ENCODE assay signal across 26 cellular contexts in genomic region chr12:111975161-111975931, GRCh38. TPM values are rescaled to one million over a fixed set of nuclear protein-coding genes. Genes with fewer than 3 reads are reported as not detected.
A peak's percentile ranks its signal among the peaks of the same experiment; 100 is the strongest.
DNase-seq lines count a peak whose midpoint lies in the region; ATAC-seq and TF ChIP-seq lines count a peak whose summit lies in the region.
"Had no signal": no experiment of that assay in that cellular context is flagged by ENCODE, and none has a peak within 500 bp of the region (broad histone marks: within the 10 kb centered on the region; RNA-seq: fewer than 3 reads in every experiment).

No MANE protein-coding gene starts in this region.

- no TSS peak for BruUV-seq in MCF 10A (replicated peaks; lab: Mats Ljungman, UMichigan)

- no peak for TF ChIP-seq POLR2A in breast epithelium (IDR thresholded peaks at IDR 0.05)

- H3K9me3 Mint-ChIP-seq in MCF 10A (ENCODE audit: unreplicated experiment) = no peaks in the 10 kb centered on the region
- H3K9me3 Mint-ChIP-seq in T-cell = no peaks in the 10 kb centered on the region

- no peaks in the 10 kb centered on the region for H4K20me1 ChIP-seq in fibroblast of lung (ENCODE audit: control insufficient read depth, extremely low read depth, insufficient read depth, low read length)
- H4K20me1 ChIP-seq in smooth muscle cell (ENCODE audit: low read depth) = no peaks in the 10 kb centered on the region

- CTCF ChIA-PET in MCF 10A (lab: Yijun Ruan, JAX) = interaction anchor here (0.6 to 0.7 kb wide), 3 partner anchors 18 to 163 kb away, joined by 3 to 4 read pairs (median 3); no protein-coding TSS in a partner anchor
- CTCF ChIA-PET in T-cell (lab: Charles Lee) = interaction anchor here in 1 of 2 donors (0.8 to 2.1 kb wide), 2 partner anchors 38 to 39 kb away, joined by 3 to 4 read pairs; partner anchors contain the start of gene TMEM116

- intact Hi-C loops in MCF 10A (cut with micrococcal nuclease) = no loop called here
- intact Hi-C loops in breast epithelium (cut with DNase I; ENCODE audit: low total_unique reads) = loop anchor here (10.0 kb wide), 1 partner anchor 1909 kb away; no protein-coding TSS in a partner anchor

- H3K27me3 Mint-ChIP-seq in MCF 10A (ENCODE audit: insufficient read depth, unreplicated experiment) (no peaks in the 10 kb centered on the region), T-cell (no peaks in the 10 kb centered on the region)
- H3K27me3 Mint-ChIP-seq: B cell had no signal

- no peak overlapping the region for H3K9ac ChIP-seq in fibroblast of lung (ENCODE audit: insufficient read depth, low read length)
- no peak overlapping the region for H3K9ac ChIP-seq in smooth muscle cell (ENCODE audit: low read depth)

- no peaks in the 10 kb centered on the region for H3K36me3 Mint-ChIP-seq in MCF 10A (ENCODE audit: insufficient read depth, unreplicated experiment)
- H3K36me3 Mint-ChIP-seq in T-cell = peaks cover 34% of the 10 kb centered on the region

- no peak overlapping the region for H3K27ac ChIP-seq in breast epithelium
- no peak overlapping the region for H3K27ac ChIP-seq in fibroblast of lung (ENCODE audit: insufficient read depth, low read length)
- no peak overlapping the region for H3K27ac ChIP-seq in smooth muscle cell (ENCODE audit: low read depth)
- H3K27ac ChIP-seq: psoas muscle, RWPE1, SK-N-MC had no signal

- H3K4me3 ChIP-seq in breast epithelium (no peak overlapping the region), fibroblast of lung (replicated peaks in 1 of 4; ENCODE audit: control extremely low read depth in 1 of 4, insufficient read depth in 1 of 4, low read depth in 3 of 4, low read length in 4 of 4) (no peak overlapping the region), smooth muscle cell (no peak overlapping the region)
- H3K4me3 ChIP-seq: HAP-1, psoas muscle, SK-N-MC, skin epidermis had no signal

- no peaks in the 10 kb centered on the region for H3K79me2 ChIP-seq in fibroblast of lung (ENCODE audit: control insufficient read depth, insufficient read depth, low read length)
- H3K79me2 ChIP-seq in smooth muscle cell (ENCODE audit: low read depth) = no peaks in the 10 kb centered on the region

- H3F3A ChIP-seq in smooth muscle cell (ENCODE audit: low read depth) = no peaks in the 10 kb centered on the region

- H3K27me3 ChIP-seq in breast epithelium (no peaks in the 10 kb centered on the region), fibroblast of lung (ENCODE audit: control insufficient read depth, insufficient read depth, low read length) (no peaks in the 10 kb centered on the region), smooth muscle cell (ENCODE audit: low read depth) (no peaks in the 10 kb centered on the region)

- H3K4me1 ChIP-seq in breast epithelium = no peaks in the 10 kb centered on the region
- H3K4me1 ChIP-seq in fibroblast of lung (ENCODE audit: control insufficient read depth, extremely low read depth, insufficient read depth, low read length) = no peaks in the 10 kb centered on the region
- H3K4me1 ChIP-seq in smooth muscle cell (ENCODE audit: low read depth) = no peaks in the 10 kb centered on the region
- H3K4me1 ChIP-seq: psoas muscle had no signal

- POLR2A ChIA-PET in MCF 10A (lab: Yijun Ruan, JAX) = interaction anchor here (0.6 to 2.3 kb wide), 3 partner anchors 10 to 38 kb away, joined by 3 to 10 read pairs (median 3); partner anchors contain the start of genes ERP29 and TMEM116
- POLR2A ChIA-PET in T-cell (lab: Charles Lee) = interaction anchor here in 1 of 2 donors (0.6 to 0.7 kb wide), 3 partner anchors 21 to 45 kb away, joined by 3 to 4 read pairs (median 3); no protein-coding TSS in a partner anchor

- H2AFZ ChIP-seq in fibroblast of lung (ENCODE audit: low read length) (no peak overlapping the region), smooth muscle cell (ENCODE audit: low read depth) (no peak overlapping the region)

- DNase-seq in MCF 10A (ENCODE audit: unreplicated experiment) (peak; percentile 34), breast epithelium (ENCODE audit: low spot score in 2 of 2) (no peak), T-cell (no peak), fibroblast of lung (ENCODE audit: low read depth in 2 of 2) (peak; percentile 23 to 42), smooth muscle cell (lab: John Stamatoyannopoulos, UW; ENCODE audit: unreplicated experiment) (no peak), GDM1 (lab: John Stamatoyannopoulos, UW) (no peak), putamen (ENCODE audit: low spot score) (no peak), globus pallidus (ENCODE audit: low spot score) (no peak)
- DNase-seq: activated naive CD4-positive, alpha-beta T cell treated with anti-CD3 and anti-CD28 coated beads, Interleukin-2, amount 50 U/mL, for 16 hours; caudate nucleus; COR-L47; DND-41; kidney glomerular epithelial cell; NCI-H1048; NCI-H1694 treated with DMSO at 0.1 percent for 48 hours; NCI-H2171; NCI-H526; psoas muscle; stimulated activated CD4-positive, alpha-beta T cell treated with anti-CD3 and anti-CD28 coated beads, Interleukin-2, amount 100 ng/mL, for 24 hours had no signal

- no peaks in the 10 kb centered on the region for H3K36me3 ChIP-seq in breast epithelium
- H3K36me3 ChIP-seq in fibroblast of lung (ENCODE audit: control insufficient read depth, insufficient read depth, low read length) = no peaks in the 10 kb centered on the region
- H3K36me3 ChIP-seq in smooth muscle cell (ENCODE audit: low read depth) = peaks cover 7% of the 10 kb centered on the region
- H3K36me3 ChIP-seq: HAP-1 had no signal

- peaks cover 0 to 6% of the 10 kb centered on the region in 2 donors for H3K9me3 ChIP-seq in breast epithelium
- H3K9me3 ChIP-seq in fibroblast of lung (ENCODE audit: control insufficient read depth, insufficient read depth, low read depth, low read length) = no peaks in the 10 kb centered on the region
- peaks cover 4% of the 10 kb centered on the region for H3K9me3 ChIP-seq in smooth muscle cell (replicated peaks; ENCODE audit: low read depth)

- no peak overlapping the region for H3K4me3 Mint-ChIP-seq in MCF 10A (ENCODE audit: unreplicated experiment)
- H3K4me3 Mint-ChIP-seq in T-cell = no peak overlapping the region
- H3K4me3 Mint-ChIP-seq: activated T-helper 1 cell treated with anti-CD3 and anti-CD28 coated beads, Interleukin-12 subunit alpha, Interleukin-12 subunit beta, Interleukin-2, Interleukin-4 antibody, amounts not matched to agents 30 ng/mL and 10 ng/mL and 1 ng/mL, durations not matched to agents 14 hours and 24 hours and 36 hours; B cell; WTC11 had no signal

- WGBS in smooth muscle cell (ENCODE audit: low lambda C conversion rate) = 73% methylated on average over 5 of the region's 5 CpGs

- H3K4me2 ChIP-seq in fibroblast of lung (ENCODE audit: extremely low read depth, insufficient read depth, low read length) = no peak overlapping the region
- H3K4me2 ChIP-seq in smooth muscle cell = peak overlapping the region; percentile 3

- no peak overlapping the region for H3K27ac Mint-ChIP-seq in MCF 10A (ENCODE audit: low read depth, unreplicated experiment)
- peak overlapping the region; percentile 75 to 76 for H3K27ac Mint-ChIP-seq in T-cell
- H3K27ac Mint-ChIP-seq: activated T-helper 1 cell treated with anti-CD3 and anti-CD28 coated beads, Interleukin-12 subunit alpha, Interleukin-12 subunit beta, Interleukin-2, Interleukin-4 antibody, amounts not matched to agents 30 ng/mL and 10 ng/mL and 1 ng/mL, durations not matched to agents 14 hours and 24 hours and 36 hours; B cell; WTC11 had no signal

- no peak for TF ChIP-seq CTCF in MCF 10A (IDR thresholded peaks at IDR 0.05; ENCODE audit: unreplicated experiment)
- no peak for TF ChIP-seq CTCF in breast epithelium (IDR thresholded peaks at IDR 0.05)
- no peak for TF ChIP-seq CTCF in fibroblast of lung (conservative IDR thresholded peaks at IDR 0.05 in 1 of 2, IDR thresholded peaks at IDR 0.05 in 1 of 2; ENCODE audit: low read depth in 1 of 2, low read length in 2 of 2)
- no peak for TF ChIP-seq CTCF in smooth muscle cell (IDR thresholded peaks at IDR 0.05; ENCODE audit: borderline replicate concordance, insufficient read depth, poor library complexity, severe bottlenecking)

- peaks cover 5% of the 10 kb centered on the region for H3K4me1 Mint-ChIP-seq in MCF 10A (ENCODE audit: insufficient read depth, unreplicated experiment)
- H3K4me1 Mint-ChIP-seq in T-cell = peaks cover 35 to 47% (median 38%) of the 10 kb centered on the region in 3 donors
- H3K4me1 Mint-ChIP-seq: B cell, WTC11 had no signal

- ATAC-seq in T-cell (replicated peaks in 1 of 4) = no peak
- ATAC-seq: psoas muscle, WTC11 had no signal

RNA-seq across cellular contexts. Expression of gene TMEM116, which starts 37.6 kb away (rescaled TPM):
- 13.9 and 15.2 TPM in 2 replicates for total RNA-seq in MCF 10A (2022)
- 10 to 100 TPM; 19.0 to 46.4 (median 29.8) TPM for total RNA-seq in breast epithelium
- 10 to 100 TPM; 16.0 to 27.2 (median 25.8) TPM for total RNA-seq in T-cell
- 12.3 and 21.8 TPM in 2 replicates for total RNA-seq in fibroblast of lung
- 7.8 and 8.7 TPM in 2 replicates for polyA plus RNA-seq in fibroblast of lung
- 4.5 and 5.2 TPM in 2 replicates for polyA plus RNA-seq in fibroblast of lung (2012)
- 5.1 and 7.5 TPM in 2 replicates for polyA minus RNA-seq in fibroblast of lung (ENCODE audit: low replicate concordance)
- 9.7 and 15.0 TPM in 2 replicates for total RNA-seq in smooth muscle cell
- polyA plus RNA-seq in smooth muscle cell = 5.0 and 5.7 TPM in 2 replicates

RNA-seq across cellular contexts. Expression of gene ERP29, which starts 37.9 kb away (rescaled TPM):
- total RNA-seq in MCF 10A (2022) = 124 and 126 TPM in 2 replicates
- total RNA-seq in breast epithelium = 10 to 100 TPM; 40.3 to 52.8 (median 41.0) TPM
- 100 to 1,000 TPM; 114 to 175 (median 158) TPM for total RNA-seq in T-cell
- 127 and 128 TPM in 2 replicates for total RNA-seq in fibroblast of lung
- polyA plus RNA-seq in fibroblast of lung = 110 and 125 TPM in 2 replicates
- 132 and 134 TPM in 2 replicates for polyA plus RNA-seq in fibroblast of lung (2012)
- polyA minus RNA-seq in fibroblast of lung (ENCODE audit: low replicate concordance) = 13.6 and 22.3 TPM in 2 replicates
- total RNA-seq in smooth muscle cell = 44.2 and 53.8 TPM in 2 replicates
- 118 and 126 TPM in 2 replicates for polyA plus RNA-seq in smooth muscle cell

Comparison
In these comparisons a context has a peak if more than half of its experiments do, and no peak if none do; other contexts are left out.
1. DNase-seq: peak in MCF 10A (single experiment) and fibroblast of lung (2 of 2); none in breast epithelium (0 of 2), T-cell (0 of 34), smooth muscle cell (single experiment), GDM1 (single experiment), putamen (single experiment) and globus pallidus (single experiment).